1 cellular context compared by ENCODE assay signal in the genomic region with DNA sequence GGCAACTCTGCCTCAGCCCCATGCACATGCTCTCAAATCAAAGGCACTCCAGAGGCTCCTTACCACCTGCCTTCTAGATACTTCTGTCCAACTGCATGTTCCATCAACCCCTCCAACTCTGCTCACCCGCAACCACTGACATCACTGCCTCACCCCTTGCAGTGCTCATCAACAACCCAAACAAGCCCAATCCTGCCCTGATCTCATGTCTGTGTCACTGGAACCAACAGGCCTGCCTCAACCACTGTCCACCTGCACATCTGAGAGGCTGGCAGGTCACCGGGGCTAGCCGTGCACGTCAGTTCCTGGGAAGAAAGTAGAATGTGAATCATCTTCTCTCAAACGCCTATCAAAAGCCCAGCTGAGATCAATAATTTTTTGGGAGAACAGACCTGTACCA.
TF ChIP-seq lines count a peak whose summit lies in the region.

No MANE protein-coding gene starts in this region.

TF ChIP-seq in GM23338, 12 proteins besides CTCF, POLR2A, EP300 and RAD21 (continued from another document):
- TF ChIP-seq, protein P1, sequence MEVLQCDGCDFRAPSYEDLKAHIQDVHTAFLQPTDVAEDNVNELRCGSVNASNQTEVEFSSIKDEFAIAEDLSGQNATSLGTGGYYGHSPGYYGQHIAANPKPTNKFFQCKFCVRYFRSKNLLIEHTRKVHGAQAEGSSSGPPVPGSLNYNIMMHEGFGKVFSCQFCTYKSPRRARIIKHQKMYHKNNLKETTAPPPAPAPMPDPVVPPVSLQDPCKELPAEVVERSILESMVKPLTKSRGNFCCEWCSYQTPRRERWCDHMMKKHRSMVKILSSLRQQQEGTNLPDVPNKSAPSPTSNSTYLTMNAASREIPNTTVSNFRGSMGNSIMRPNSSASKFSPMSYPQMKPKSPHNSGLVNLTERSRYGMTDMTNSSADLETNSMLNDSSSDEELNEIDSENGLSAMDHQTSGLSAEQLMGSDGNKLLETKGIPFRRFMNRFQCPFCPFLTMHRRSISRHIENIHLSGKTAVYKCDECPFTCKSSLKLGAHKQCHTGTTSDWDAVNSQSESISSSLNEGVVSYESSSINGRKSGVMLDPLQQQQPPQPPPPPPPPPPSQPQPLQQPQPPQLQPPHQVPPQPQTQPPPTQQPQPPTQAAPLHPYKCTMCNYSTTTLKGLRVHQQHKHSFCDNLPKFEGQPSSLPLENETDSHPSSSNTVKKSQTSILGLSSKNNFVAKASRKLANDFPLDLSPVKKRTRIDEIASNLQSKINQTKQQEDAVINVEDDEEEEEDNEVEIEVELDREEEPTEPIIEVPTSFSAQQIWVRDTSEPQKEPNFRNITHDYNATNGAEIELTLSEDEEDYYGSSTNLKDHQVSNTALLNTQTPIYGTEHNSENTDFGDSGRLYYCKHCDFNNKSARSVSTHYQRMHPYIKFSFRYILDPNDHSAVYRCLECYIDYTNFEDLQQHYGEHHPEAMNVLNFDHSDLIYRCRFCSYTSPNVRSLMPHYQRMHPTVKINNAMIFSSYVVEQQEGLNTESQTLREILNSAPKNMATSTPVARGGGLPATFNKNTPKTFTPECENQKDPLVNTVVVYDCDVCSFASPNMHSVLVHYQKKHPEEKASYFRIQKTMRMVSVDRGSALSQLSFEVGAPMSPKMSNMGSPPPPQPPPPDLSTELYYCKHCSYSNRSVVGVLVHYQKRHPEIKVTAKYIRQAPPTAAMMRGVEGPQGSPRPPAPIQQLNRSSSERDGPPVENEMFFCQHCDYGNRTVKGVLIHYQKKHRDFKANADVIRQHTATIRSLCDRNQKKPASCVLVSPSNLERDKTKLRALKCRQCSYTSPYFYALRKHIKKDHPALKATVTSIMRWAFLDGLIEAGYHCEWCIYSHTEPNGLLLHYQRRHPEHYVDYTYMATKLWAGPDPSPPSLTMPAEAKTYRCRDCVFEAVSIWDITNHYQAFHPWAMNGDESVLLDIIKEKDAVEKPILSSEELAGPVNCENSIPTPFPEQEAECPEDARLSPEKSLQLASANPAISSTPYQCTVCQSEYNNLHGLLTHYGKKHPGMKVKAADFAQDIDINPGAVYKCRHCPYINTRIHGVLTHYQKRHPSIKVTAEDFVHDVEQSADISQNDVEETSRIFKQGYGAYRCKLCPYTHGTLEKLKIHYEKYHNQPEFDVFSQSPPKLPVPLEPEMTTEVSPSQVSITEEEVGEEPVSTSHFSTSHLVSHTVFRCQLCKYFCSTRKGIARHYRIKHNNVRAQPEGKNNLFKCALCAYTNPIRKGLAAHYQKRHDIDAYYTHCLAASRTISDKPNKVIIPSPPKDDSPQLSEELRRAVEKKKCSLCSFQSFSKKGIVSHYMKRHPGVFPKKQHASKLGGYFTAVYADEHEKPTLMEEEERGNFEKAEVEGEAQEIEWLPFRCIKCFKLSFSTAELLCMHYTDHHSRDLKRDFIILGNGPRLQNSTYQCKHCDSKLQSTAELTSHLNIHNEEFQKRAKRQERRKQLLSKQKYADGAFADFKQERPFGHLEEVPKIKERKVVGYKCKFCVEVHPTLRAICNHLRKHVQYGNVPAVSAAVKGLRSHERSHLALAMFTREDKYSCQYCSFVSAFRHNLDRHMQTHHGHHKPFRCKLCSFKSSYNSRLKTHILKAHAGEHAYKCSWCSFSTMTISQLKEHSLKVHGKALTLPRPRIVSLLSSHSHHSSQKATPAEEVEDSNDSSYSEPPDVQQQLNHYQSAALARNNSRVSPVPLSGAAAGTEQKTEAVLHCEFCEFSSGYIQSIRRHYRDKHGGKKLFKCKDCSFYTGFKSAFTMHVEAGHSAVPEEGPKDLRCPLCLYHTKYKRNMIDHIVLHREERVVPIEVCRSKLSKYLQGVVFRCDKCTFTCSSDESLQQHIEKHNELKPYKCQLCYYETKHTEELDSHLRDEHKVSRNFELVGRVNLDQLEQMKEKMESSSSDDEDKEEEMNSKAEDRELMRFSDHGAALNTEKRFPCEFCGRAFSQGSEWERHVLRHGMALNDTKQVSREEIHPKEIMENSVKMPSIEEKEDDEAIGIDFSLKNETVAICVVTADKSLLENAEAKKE (CRISPR knock-in tag; IDR thresholded peaks at IDR 0.05): no peak
- TF ChIP-seq, protein P2, sequence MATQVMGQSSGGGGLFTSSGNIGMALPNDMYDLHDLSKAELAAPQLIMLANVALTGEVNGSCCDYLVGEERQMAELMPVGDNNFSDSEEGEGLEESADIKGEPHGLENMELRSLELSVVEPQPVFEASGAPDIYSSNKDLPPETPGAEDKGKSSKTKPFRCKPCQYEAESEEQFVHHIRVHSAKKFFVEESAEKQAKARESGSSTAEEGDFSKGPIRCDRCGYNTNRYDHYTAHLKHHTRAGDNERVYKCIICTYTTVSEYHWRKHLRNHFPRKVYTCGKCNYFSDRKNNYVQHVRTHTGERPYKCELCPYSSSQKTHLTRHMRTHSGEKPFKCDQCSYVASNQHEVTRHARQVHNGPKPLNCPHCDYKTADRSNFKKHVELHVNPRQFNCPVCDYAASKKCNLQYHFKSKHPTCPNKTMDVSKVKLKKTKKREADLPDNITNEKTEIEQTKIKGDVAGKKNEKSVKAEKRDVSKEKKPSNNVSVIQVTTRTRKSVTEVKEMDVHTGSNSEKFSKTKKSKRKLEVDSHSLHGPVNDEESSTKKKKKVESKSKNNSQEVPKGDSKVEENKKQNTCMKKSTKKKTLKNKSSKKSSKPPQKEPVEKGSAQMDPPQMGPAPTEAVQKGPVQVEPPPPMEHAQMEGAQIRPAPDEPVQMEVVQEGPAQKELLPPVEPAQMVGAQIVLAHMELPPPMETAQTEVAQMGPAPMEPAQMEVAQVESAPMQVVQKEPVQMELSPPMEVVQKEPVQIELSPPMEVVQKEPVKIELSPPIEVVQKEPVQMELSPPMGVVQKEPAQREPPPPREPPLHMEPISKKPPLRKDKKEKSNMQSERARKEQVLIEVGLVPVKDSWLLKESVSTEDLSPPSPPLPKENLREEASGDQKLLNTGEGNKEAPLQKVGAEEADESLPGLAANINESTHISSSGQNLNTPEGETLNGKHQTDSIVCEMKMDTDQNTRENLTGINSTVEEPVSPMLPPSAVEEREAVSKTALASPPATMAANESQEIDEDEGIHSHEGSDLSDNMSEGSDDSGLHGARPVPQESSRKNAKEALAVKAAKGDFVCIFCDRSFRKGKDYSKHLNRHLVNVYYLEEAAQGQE (IDR thresholded peaks at IDR 0.05; ENCODE audit: unreplicated experiment): no peak
